In genomic region chr5:132684922-132685720, GRCh38 we compare ENCODE assay signal across 26 cellular contexts. TPM values are rescaled to one million over a fixed set of nuclear protein-coding genes. Genes with fewer than 3 reads are reported as not detected.
DNase-seq lines count a peak whose midpoint lies in the region; ATAC-seq and TF ChIP-seq lines count a peak whose summit lies in the region.
"Had no signal": no experiment of that assay in that cellular context is flagged by ENCODE, and none has a peak within 500 bp of the region (broad histone marks: within the 10 kb centered on the region; RNA-seq: fewer than 3 reads in every experiment).

No MANE protein-coding gene starts in this region.

- TF ChIP-seq CTCF in GM23338 (conservative IDR thresholded peaks at IDR 0.05; ENCODE audit: low read depth in 2 of 2) = no peak

- peaks cover 27% of the 10 kb centered on the region for H3K4me1 Mint-ChIP-seq in activated naive CD4-positive, alpha-beta T cell treated with anti-CD3 and anti-CD28 coated beads for 36 hours (ENCODE audit: low read depth)
- H3K4me1 Mint-ChIP-seq in activated naive CD8-positive, alpha-beta T cell treated with anti-CD3 and anti-CD28 coated beads, Interleukin-2, amount 10 ng/mL, durations not matched to agents 7 days and 5 days = peaks cover 39% of the 10 kb centered on the region
- H3K4me1 Mint-ChIP-seq in stimulated activated naive CD8-positive, alpha-beta T cell treated with anti-CD3 and anti-CD28 coated beads, Interleukin-15, amount 100 ng/mL, for 72 hours = peaks cover 38% of the 10 kb centered on the region
- H3K4me1 Mint-ChIP-seq in GM23338 = peaks cover 3% of the 10 kb centered on the region

- H3K4me1 ChIP-seq in GM23338 (ENCODE audit: insufficient read depth) = no peaks in the 10 kb centered on the region
- H3K4me1 ChIP-seq: BE2C, gastrocnemius medialis, stomach had no signal

- CTCF ChIA-PET in activated naive CD4-positive, alpha-beta T cell treated with anti-CD3 and anti-CD28 coated beads for 36 hours (lab: Charles Lee) = interaction anchor here (0.6 to 1.6 kb wide), 3 partner anchors 9 to 445 kb away, joined by 3 to 4 read pairs (median 3); no protein-coding TSS in a partner anchor

- no peaks in the 10 kb centered on the region for H3K79me2 ChIP-seq in GM23338 (replicated peaks; ENCODE audit: insufficient read depth)

- H3K27me3 Mint-ChIP-seq in activated naive CD4-positive, alpha-beta T cell treated with anti-CD3 and anti-CD28 coated beads for 36 hours (ENCODE audit: low read depth) = no peaks in the 10 kb centered on the region
- no peaks in the 10 kb centered on the region for H3K27me3 Mint-ChIP-seq in activated naive CD8-positive, alpha-beta T cell treated with anti-CD3 and anti-CD28 coated beads, Interleukin-2, amount 10 ng/mL, durations not matched to agents 7 days and 5 days
- H3K27me3 Mint-ChIP-seq in stimulated activated naive CD8-positive, alpha-beta T cell treated with anti-CD3 and anti-CD28 coated beads, Interleukin-15, amount 100 ng/mL, for 72 hours = no peaks in the 10 kb centered on the region
- H3K27me3 Mint-ChIP-seq in GM23338 (ENCODE audit: insufficient read depth, low read depth, poor library complexity) = peaks cover 4% of the 10 kb centered on the region

- H3K4me3 Mint-ChIP-seq in activated naive CD4-positive, alpha-beta T cell treated with anti-CD3 and anti-CD28 coated beads for 36 hours = no peak overlapping the region
- peak overlapping the region; percentile 29 for H3K4me3 Mint-ChIP-seq in activated naive CD8-positive, alpha-beta T cell treated with anti-CD3 and anti-CD28 coated beads, Interleukin-2, amount 10 ng/mL, durations not matched to agents 7 days and 5 days
- peak overlapping the region; percentile 2 to 51 for H3K4me3 Mint-ChIP-seq in stimulated activated naive CD8-positive, alpha-beta T cell treated with anti-CD3 and anti-CD28 coated beads, Interleukin-15, amount 100 ng/mL, for 72 hours
- no peak overlapping the region for H3K4me3 Mint-ChIP-seq in GM23338

- intact Hi-C loops in activated naive CD4-positive, alpha-beta T cell treated with anti-CD3 and anti-CD28 coated beads for 36 hours (cut with micrococcal nuclease) = loop anchor here (5.0 kb wide), 1 partner anchor 393 kb away; the partner anchor contains the start of gene SLC22A4

- H3K27me3 ChIP-seq in GM23338 (ENCODE audit: insufficient read depth) = no peaks in the 10 kb centered on the region
- H3K27me3 ChIP-seq: BE2C, gastrocnemius medialis, MG63, stomach, thyroid gland had no signal

- no peak overlapping the region for H2AFZ ChIP-seq in GM23338

- no peak overlapping the region for H3K4me3 ChIP-seq in GM23338
- H3K4me3 ChIP-seq: gastrocnemius medialis, MG63, stomach, thyroid gland had no signal

- H3K36me3 Mint-ChIP-seq in activated naive CD4-positive, alpha-beta T cell treated with anti-CD3 and anti-CD28 coated beads for 36 hours (ENCODE audit: low read depth) = no peaks in the 10 kb centered on the region
- peaks cover 14% of the 10 kb centered on the region for H3K36me3 Mint-ChIP-seq in activated naive CD8-positive, alpha-beta T cell treated with anti-CD3 and anti-CD28 coated beads, Interleukin-2, amount 10 ng/mL, durations not matched to agents 7 days and 5 days
- no peaks in the 10 kb centered on the region for H3K36me3 Mint-ChIP-seq in GM23338 (ENCODE audit: low read depth)

- no peaks in the 10 kb centered on the region for H3K9me3 ChIP-seq in KOPT-K1 (ENCODE audit: insufficient read depth, low read length, poor library complexity, severe bottlenecking)
- H3K9me3 ChIP-seq: BE2C, gastrocnemius medialis, MG63, neutrophil, stomach, thyroid gland had no signal

- H3K9me3 Mint-ChIP-seq in activated naive CD4-positive, alpha-beta T cell treated with anti-CD3 and anti-CD28 coated beads for 36 hours = no peaks in the 10 kb centered on the region
- no peaks in the 10 kb centered on the region for H3K9me3 Mint-ChIP-seq in activated naive CD8-positive, alpha-beta T cell treated with anti-CD3 and anti-CD28 coated beads, Interleukin-2, amount 10 ng/mL, durations not matched to agents 7 days and 5 days
- no peaks in the 10 kb centered on the region for H3K9me3 Mint-ChIP-seq in stimulated activated naive CD8-positive, alpha-beta T cell treated with anti-CD3 and anti-CD28 coated beads, Interleukin-15, amount 100 ng/mL, for 72 hours
- H3K9me3 Mint-ChIP-seq in GM23338 = no peaks in the 10 kb centered on the region

- H3F3A ChIP-seq in GM23338 (replicated peaks; ENCODE audit: low read depth) = no peaks in the 10 kb centered on the region

- POLR2A ChIA-PET in activated naive CD8-positive, alpha-beta T cell treated with anti-CD3 and anti-CD28 coated beads, Interleukin-2, amount 10 ng/mL, durations not matched to agents 7 days and 5 days (lab: Charles Lee) = interaction anchor here (1.5 to 5.6 kb wide), 2 partner anchors 10 to 18 kb away, joined by 4 to 30 read pairs; partner anchors contain the start of gene IL4

- no peaks in the 10 kb centered on the region for H3K9me2 ChIP-seq in GM23338 (ENCODE audit: insufficient read depth)

- H3K36me3 ChIP-seq in KOPT-K1 (ENCODE audit: insufficient read depth, low read length) (no peaks in the 10 kb centered on the region), GM23338 (ENCODE audit: insufficient read depth) (no peaks in the 10 kb centered on the region)
- H3K36me3 ChIP-seq: BE2C, gastrocnemius medialis, MG63, neutrophil, stomach, thyroid gland had no signal

- no peak overlapping the region for H3K27ac Mint-ChIP-seq in activated naive CD4-positive, alpha-beta T cell treated with anti-CD3 and anti-CD28 coated beads for 36 hours
- H3K27ac Mint-ChIP-seq in activated naive CD8-positive, alpha-beta T cell treated with anti-CD3 and anti-CD28 coated beads, Interleukin-2, amount 10 ng/mL, durations not matched to agents 7 days and 5 days = peak overlapping the region; percentile 69
- H3K27ac Mint-ChIP-seq in stimulated activated naive CD8-positive, alpha-beta T cell treated with anti-CD3 and anti-CD28 coated beads, Interleukin-15, amount 100 ng/mL, for 72 hours = no peak overlapping the region
- no peak overlapping the region for H3K27ac Mint-ChIP-seq in GM23338

- DNase-seq in activated naive CD4-positive, alpha-beta T cell treated with anti-CD3 and anti-CD28 coated beads for 36 hours = peak; percentile 53
- no peak for DNase-seq in activated naive CD4-positive, alpha-beta T cell treated with anti-CD3 and anti-CD28 coated beads, Interleukin-2, amount 50 U/mL, for 16 hours
- DNase-seq in activated naive CD8-positive, alpha-beta T cell treated with anti-CD3 and anti-CD28 coated beads, Interleukin-2, amount 10 ng/mL, durations not matched to agents 7 days and 5 days = no peak
- peak; percentile 33 to 64 for DNase-seq in stimulated activated naive CD8-positive, alpha-beta T cell treated with anti-CD3 and anti-CD28 coated beads, Interleukin-15, amount 100 ng/mL, for 72 hours
- DNase-seq in NCI-H1694 treated with DMSO at 0.1 percent for 48 hours (lab: John Stamatoyannopoulos, UW) (no peak), GM23338 (ENCODE audit: low spot score) (no peak)
- DNase-seq: ACHN, activated gamma-delta T cell, amniotic stem cell, BE2C, gastrocnemius medialis, HCEC 1CT, hippocampal formation, left cardiac atrium, mammary epithelial cell, MG63, NCI-H1436 treated with DMSO at 0.1 percent for 48 hours, stomach, thyroid gland had no signal

- no peaks in the 10 kb centered on the region for H4K20me1 ChIP-seq in GM23338 (replicated peaks; ENCODE audit: insufficient read depth)

- ATAC-seq in activated naive CD8-positive, alpha-beta T cell treated with anti-CD3 and anti-CD28 coated beads, Interleukin-2, amount 10 ng/mL, durations not matched to agents 7 days and 5 days (ENCODE audit: low read depth) = no peak
- ATAC-seq in stimulated activated naive CD8-positive, alpha-beta T cell treated with anti-CD3 and anti-CD28 coated beads, Interleukin-15, amount 100 ng/mL, for 72 hours = peak; percentile 68
- ATAC-seq in GM23338 = no peak
- ATAC-seq: gastrocnemius medialis, left cardiac atrium had no signal

- no peak overlapping the region for H3K4me2 ChIP-seq in GM23338

- H3K27ac ChIP-seq in KOPT-K1 (ENCODE audit: low read depth, low read length, poor library complexity, severe bottlenecking) (peak overlapping the region; percentile 93), GM23338 (ENCODE audit: low read depth) (no peak overlapping the region)
- H3K27ac ChIP-seq: gastrocnemius medialis, neutrophil, stomach, thyroid gland had no signal

TF ChIP-seq in GM23338, 12 proteins besides CTCF, POLR2A, EP300 and RAD21:
- TF ChIP-seq EZH2phosphoT487 (IDR thresholded peaks at IDR 0.05; ENCODE audit: unreplicated experiment) (no peak), ZNF331 (CRISPR knock-in tag; IDR thresholded peaks at IDR 0.05; ENCODE audit: low read depth) (no peak), STAT1 (IDR thresholded peaks at IDR 0.05; ENCODE audit: unreplicated experiment) (no peak)
- TF ChIP-seq, protein P1, sequence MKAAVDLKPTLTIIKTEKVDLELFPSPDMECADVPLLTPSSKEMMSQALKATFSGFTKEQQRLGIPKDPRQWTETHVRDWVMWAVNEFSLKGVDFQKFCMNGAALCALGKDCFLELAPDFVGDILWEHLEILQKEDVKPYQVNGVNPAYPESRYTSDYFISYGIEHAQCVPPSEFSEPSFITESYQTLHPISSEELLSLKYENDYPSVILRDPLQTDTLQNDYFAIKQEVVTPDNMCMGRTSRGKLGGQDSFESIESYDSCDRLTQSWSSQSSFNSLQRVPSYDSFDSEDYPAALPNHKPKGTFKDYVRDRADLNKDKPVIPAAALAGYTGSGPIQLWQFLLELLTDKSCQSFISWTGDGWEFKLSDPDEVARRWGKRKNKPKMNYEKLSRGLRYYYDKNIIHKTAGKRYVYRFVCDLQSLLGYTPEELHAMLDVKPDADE (IDR thresholded peaks at IDR 0.05) = no peak

RNA-seq across cellular contexts. Expression of gene IL4, which starts 11.3 kb away (rescaled TPM):
- total RNA-seq in activated naive CD4-positive, alpha-beta T cell treated with anti-CD3 and anti-CD28 coated beads for 36 hours = not detected
- 1 to 10 TPM in 1 of 2 experiments, not detected in 1; 1.8 TPM for total RNA-seq in activated naive CD8-positive, alpha-beta T cell treated with anti-CD3 and anti-CD28 coated beads, Interleukin-2, amount 10 ng/mL, durations not matched to agents 7 days and 5 days
- total RNA-seq in GM23338 (2014; rRNA removed; shearing (Covaris generic)) = not detected in 2 replicates
- polyA plus RNA-seq in GM23338 (2016; fragmentation: Nextera tagmentation; extraction: Ambion mirVana) = not detected in 2 replicates
- total RNA-seq: chondrocyte, gastrocnemius medialis, HT-29, left cardiac atrium, mammary epithelial cell, mucosa of gallbladder, NCI-H460, OCI-LY7, stomach, thyroid gland had no signal
- polyA plus RNA-seq: mammary epithelial cell, stomach had no signal

RNA-seq across cellular contexts. Expression of gene IL13, which starts 27.1 kb away (rescaled TPM):
- total RNA-seq in activated naive CD4-positive, alpha-beta T cell treated with anti-CD3 and anti-CD28 coated beads for 36 hours = under 1 TPM; 0.24 to 0.49 TPM
- under 1 TPM; 0.30 to 0.37 TPM for total RNA-seq in activated naive CD8-positive, alpha-beta T cell treated with anti-CD3 and anti-CD28 coated beads, Interleukin-2, amount 10 ng/mL, durations not matched to agents 7 days and 5 days
- not detected in 2 replicates for total RNA-seq in GM23338 (2014; rRNA removed; shearing (Covaris generic))
- not detected in 2 replicates for polyA plus RNA-seq in GM23338 (2016; fragmentation: Nextera tagmentation; extraction: Ambion mirVana)
- total RNA-seq: chondrocyte, gastrocnemius medialis, HT-29, left cardiac atrium, mammary epithelial cell, mucosa of gallbladder, NCI-H460, OCI-LY7, thyroid gland had no signal
- polyA plus RNA-seq: mammary epithelial cell, stomach had no signal

RNA-seq across cellular contexts. Expression of gene KIF3A, which starts 52.2 kb away (rescaled TPM):
- total RNA-seq in activated naive CD4-positive, alpha-beta T cell treated with anti-CD3 and anti-CD28 coated beads for 36 hours = 1 to 10 TPM; 5.0 to 6.1 TPM
- total RNA-seq in activated naive CD8-positive, alpha-beta T cell treated with anti-CD3 and anti-CD28 coated beads, Interleukin-2, amount 10 ng/mL, durations not matched to agents 7 days and 5 days = 10 to 100 TPM; 16.8 to 19.3 TPM
- total RNA-seq in GM23338 (2014; rRNA removed; shearing (Covaris generic)) = 10.5 and 11.2 TPM in 2 replicates
- polyA plus RNA-seq in GM23338 (2016; fragmentation: Nextera tagmentation; extraction: Ambion mirVana) = 15.4 and 19.7 TPM in 2 replicates

Comparison
In these comparisons a context has a peak if more than half of its experiments do, and no peak if none do; other contexts are left out.
1. DNase-seq: peak in activated naive CD4-positive, alpha-beta T cell treated with anti-CD3 and anti-CD28 coated beads for 36 hours (single experiment) and stimulated activated naive CD8-positive, alpha-beta T cell treated with anti-CD3 and anti-CD28 coated beads, Interleukin-15, amount 100 ng/mL, for 72 hours (2 of 2); none in activated naive CD4-positive, alpha-beta T cell treated with anti-CD3 and anti-CD28 coated beads, Interleukin-2, amount 50 U/mL, for 16 hours (single experiment), activated naive CD8-positive, alpha-beta T cell treated with anti-CD3 and anti-CD28 coated beads, Interleukin-2, amount 10 ng/mL, durations not matched to agents 7 days and 5 days (single experiment), NCI-H1694 treated with DMSO at 0.1 percent for 48 hours (single experiment) and GM23338 (single experiment).
2. H3K4me3 Mint-ChIP-seq: peak in activated naive CD8-positive, alpha-beta T cell treated with anti-CD3 and anti-CD28 coated beads, Interleukin-2, amount 10 ng/mL, durations not matched to agents 7 days and 5 days (single experiment) and stimulated activated naive CD8-positive, alpha-beta T cell treated with anti-CD3 and anti-CD28 coated beads, Interleukin-15, amount 100 ng/mL, for 72 hours (2 of 2); none in activated naive CD4-positive, alpha-beta T cell treated with anti-CD3 and anti-CD28 coated beads for 36 hours (single experiment) and GM23338 (single experiment).